Comparison of ENCODE assay signal across 1 cellular context in the genomic region with DNA sequence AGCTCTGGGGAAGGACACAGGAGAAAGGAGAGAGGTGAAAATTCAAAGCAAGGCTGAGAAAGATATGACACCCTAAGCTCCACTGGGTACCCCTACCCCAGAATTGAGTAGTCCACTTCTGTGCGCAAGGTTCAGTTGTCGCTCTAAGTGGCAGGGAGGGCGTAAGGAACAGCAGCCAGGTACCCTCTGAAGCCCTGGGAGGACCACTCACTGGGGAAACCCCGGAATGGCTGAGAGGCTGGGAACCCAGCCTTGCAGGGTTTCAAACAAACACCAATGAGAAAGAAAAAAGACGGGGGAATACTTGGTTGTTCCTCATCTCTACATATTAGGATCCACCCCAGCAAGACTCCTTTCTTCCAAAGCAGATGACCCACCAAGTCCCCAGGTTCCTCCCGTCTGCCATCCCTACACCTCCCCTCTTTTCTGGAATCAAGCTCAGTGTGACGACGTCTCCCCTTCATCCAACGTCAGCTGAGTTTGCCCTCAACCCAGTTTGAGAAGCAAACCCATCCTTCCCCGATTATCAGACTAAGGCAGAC.
TF ChIP-seq lines count a peak whose summit lies in the region.

No MANE protein-coding gene starts in this region.

TF ChIP-seq in GM12878, 131 proteins besides CTCF, POLR2A, EP300 and RAD21:
- TF ChIP-seq HCFC1 (IDR thresholded peaks at IDR 0.05; ENCODE audit: low read length), result no peak
- TF ChIP-seq SREBF2 (IDR thresholded peaks at IDR 0.05; ENCODE audit: low read length), result no peak
- TF ChIP-seq CHD4 (IDR thresholded peaks at IDR 0.05), result no peak
- no peak for TF ChIP-seq TCF12 (IDR thresholded peaks at IDR 0.05; ENCODE audit: low read depth, low read length)
- TF ChIP-seq, protein P1, sequence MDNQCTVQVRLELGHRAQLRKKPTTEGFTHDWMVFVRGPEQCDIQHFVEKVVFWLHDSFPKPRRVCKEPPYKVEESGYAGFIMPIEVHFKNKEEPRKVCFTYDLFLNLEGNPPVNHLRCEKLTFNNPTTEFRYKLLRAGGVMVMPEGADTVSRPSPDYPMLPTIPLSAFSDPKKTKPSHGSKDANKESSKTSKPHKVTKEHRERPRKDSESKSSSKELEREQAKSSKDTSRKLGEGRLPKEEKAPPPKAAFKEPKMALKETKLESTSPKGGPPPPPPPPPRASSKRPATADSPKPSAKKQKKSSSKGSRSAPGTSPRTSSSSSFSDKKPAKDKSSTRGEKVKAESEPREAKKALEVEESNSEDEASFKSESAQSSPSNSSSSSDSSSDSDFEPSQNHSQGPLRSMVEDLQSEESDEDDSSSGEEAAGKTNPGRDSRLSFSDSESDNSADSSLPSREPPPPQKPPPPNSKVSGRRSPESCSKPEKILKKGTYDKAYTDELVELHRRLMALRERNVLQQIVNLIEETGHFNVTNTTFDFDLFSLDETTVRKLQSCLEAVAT (IDR thresholded peaks at IDR 0.05), result peak; percentile 41
- TF ChIP-seq ATF7 (IDR thresholded peaks at IDR 0.05; ENCODE audit: low read depth), result no peak
- TF ChIP-seq, protein P2, sequence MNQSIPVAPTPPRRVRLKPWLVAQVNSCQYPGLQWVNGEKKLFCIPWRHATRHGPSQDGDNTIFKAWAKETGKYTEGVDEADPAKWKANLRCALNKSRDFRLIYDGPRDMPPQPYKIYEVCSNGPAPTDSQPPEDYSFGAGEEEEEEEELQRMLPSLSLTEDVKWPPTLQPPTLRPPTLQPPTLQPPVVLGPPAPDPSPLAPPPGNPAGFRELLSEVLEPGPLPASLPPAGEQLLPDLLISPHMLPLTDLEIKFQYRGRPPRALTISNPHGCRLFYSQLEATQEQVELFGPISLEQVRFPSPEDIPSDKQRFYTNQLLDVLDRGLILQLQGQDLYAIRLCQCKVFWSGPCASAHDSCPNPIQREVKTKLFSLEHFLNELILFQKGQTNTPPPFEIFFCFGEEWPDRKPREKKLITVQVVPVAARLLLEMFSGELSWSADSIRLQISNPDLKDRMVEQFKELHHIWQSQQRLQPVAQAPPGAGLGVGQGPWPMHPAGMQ (IDR thresholded peaks at IDR 0.05; ENCODE audit: borderline replicate concordance), result no peak
- TF ChIP-seq EGR1 (IDR thresholded peaks at IDR 0.05; ENCODE audit: borderline replicate concordance in 1 of 2, low read depth in 2 of 2, low read length in 2 of 2), result no peak
TF ChIP-seq in GM12878: peak in this region for 1.
